Comparison of ENCODE assay signal across 6 cellular contexts in the genomic region with DNA sequence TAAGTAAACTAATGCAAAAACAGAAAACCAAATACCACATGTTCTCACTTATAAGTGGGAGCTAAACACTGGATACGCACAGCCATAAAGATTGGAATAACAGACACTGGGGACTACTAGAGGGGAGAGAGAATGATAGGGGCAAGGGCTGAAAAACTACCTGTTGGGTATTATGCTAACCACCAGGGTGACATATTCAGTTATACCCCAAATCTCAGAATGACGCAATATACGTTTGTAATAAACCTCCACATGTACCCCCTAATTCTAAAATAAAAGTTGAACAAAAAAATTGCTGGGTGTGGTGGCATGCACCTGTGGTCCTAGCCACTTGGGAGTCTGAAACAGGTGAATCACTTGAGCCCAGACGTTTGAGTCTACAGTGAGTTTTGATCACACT.
"Had no signal": no experiment of that assay in that cellular context is flagged by ENCODE, and none has a peak within 500 bp of the region (broad histone marks: within the 10 kb centered on the region; RNA-seq: fewer than 3 reads in every experiment).

No MANE protein-coding gene starts in this region.

- H2AFZ ChIP-seq: GM23248 had no signal

- H3K9ac ChIP-seq: GM23248, KMS-11 had no signal

- H3K27ac Mint-ChIP-seq: H9 had no signal

- DNase-seq: GOT3, H9, KBM-7 had no signal

- H3K27ac ChIP-seq: GM23248, HL-60, KMS-11 had no signal

- H3K4me1 Mint-ChIP-seq: H9 had no signal

- H3K4me3 ChIP-seq: GM23248 had no signal

- H3K4me3 Mint-ChIP-seq: H9 had no signal

- H3K4me2 ChIP-seq: KMS-11 had no signal
